Comparison of ENCODE assay signal across 1 cellular context in the genomic region with DNA sequence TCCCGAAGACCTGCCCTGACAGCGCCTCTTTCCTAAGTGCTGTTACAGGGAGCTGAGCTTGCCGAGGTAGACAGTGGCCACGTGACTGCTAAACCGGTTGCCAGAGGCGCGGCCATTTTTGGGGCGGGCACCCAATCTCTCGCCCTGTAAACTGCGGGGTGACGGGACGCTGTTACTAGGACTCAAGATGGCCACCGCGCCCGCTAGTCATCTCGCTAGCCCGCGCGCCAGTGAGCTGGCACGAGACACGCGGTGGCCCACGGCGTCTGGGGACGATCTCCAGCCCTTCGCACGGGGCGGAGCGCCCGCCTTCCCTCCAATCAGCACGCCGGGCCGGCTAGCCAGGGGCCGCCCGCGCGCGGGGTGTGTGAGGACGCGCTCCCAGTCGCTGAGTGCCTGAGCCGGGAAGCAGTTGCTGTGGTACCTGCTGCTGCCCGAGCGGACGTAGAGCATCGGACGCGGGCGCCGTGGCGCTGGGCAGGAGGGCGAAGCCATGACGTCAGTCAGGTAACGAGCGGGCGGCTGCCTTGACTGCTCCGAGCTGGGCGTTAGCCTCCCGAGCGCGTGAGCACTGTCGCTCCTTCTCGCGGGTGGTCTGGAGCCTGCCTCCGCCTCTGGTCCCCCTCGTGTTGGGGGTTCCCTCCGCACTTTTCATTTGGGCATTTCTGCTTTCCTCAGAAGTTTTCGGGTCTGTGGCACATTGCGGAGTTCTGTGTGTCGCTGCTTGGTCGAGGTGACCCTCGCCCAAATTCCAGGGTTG.
TF ChIP-seq lines count a peak whose summit lies in the region.

No MANE protein-coding gene starts in this region.

TF ChIP-seq in HepG2, 621 proteins besides CTCF, POLR2A, EP300 and RAD21 (continued from another document and continues in another):
- TF ChIP-seq, protein P1, sequence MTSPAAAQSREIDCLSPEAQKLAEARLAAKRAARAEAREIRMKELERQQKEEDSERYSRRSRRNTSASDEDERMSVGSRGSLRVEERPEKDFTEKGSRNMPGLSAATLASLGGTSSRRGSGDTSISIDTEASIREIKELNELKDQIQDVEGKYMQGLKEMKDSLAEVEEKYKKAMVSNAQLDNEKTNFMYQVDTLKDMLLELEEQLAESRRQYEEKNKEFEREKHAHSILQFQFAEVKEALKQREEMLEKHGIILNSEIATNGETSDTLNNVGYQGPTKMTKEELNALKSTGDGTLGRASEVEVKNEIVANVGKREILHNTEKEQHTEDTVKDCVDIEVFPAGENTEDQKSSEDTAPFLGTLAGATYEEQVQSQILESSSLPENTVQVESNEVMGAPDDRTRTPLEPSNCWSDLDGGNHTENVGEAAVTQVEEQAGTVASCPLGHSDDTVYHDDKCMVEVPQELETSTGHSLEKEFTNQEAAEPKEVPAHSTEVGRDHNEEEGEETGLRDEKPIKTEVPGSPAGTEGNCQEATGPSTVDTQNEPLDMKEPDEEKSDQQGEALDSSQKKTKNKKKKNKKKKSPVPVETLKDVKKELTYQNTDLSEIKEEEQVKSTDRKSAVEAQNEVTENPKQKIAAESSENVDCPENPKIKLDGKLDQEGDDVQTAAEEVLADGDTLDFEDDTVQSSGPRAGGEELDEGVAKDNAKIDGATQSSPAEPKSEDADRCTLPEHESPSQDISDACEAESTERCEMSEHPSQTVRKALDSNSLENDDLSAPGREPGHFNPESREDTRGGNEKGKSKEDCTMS (CRISPR knock-in tag; conservative IDR thresholded peaks at IDR 0.05) = no peak
- no peak; the same call in 1 of the 2 replicates for TF ChIP-seq TOE1 (CRISPR knock-in tag; IDR thresholded peaks at IDR 0.05)
- peak; percentile 95 for TF ChIP-seq ZNF776 (CRISPR knock-in tag; IDR thresholded peaks at IDR 0.05)
- TF ChIP-seq ATRX (CRISPR knock-in tag; IDR thresholded peaks at IDR 0.05; ENCODE audit: borderline replicate concordance) = no peak
- TF ChIP-seq EEA1 (CRISPR knock-in tag; IDR thresholded peaks at IDR 0.05; ENCODE audit: borderline replicate concordance) = peak; percentile 94
- TF ChIP-seq NKX3-1 (CRISPR knock-in tag; IDR thresholded peaks at IDR 0.05) = peak; percentile 94
- TF ChIP-seq ZNF235 (CRISPR knock-in tag; IDR thresholded peaks at IDR 0.05; ENCODE audit: borderline replicate concordance) = 0 out of 2 replicates have a peak, but pooled peaks have one; percentile 45
- TF ChIP-seq ATF7-NPFF (CRISPR knock-in tag; IDR thresholded peaks at IDR 0.05; ENCODE audit: low read depth) = peak; percentile 87
- TF ChIP-seq MAF1 (CRISPR knock-in tag; IDR thresholded peaks at IDR 0.05; ENCODE audit: borderline replicate concordance) = peak; percentile 92
- peak; percentile 74; the same call in 1 of the 2 replicates for TF ChIP-seq ZNF678 (CRISPR knock-in tag; IDR thresholded peaks at IDR 0.05)
- TF ChIP-seq GATAD2A (CRISPR knock-in tag; IDR thresholded peaks at IDR 0.05) = peak; percentile 71
- TF ChIP-seq ZNF570 (CRISPR knock-in tag; IDR thresholded peaks at IDR 0.05; ENCODE audit: borderline replicate concordance) = no peak
- TF ChIP-seq MBD4 (IDR thresholded peaks at IDR 0.05; ENCODE audit: borderline replicate concordance, low read length) = no peak
- TF ChIP-seq, protein P2, sequence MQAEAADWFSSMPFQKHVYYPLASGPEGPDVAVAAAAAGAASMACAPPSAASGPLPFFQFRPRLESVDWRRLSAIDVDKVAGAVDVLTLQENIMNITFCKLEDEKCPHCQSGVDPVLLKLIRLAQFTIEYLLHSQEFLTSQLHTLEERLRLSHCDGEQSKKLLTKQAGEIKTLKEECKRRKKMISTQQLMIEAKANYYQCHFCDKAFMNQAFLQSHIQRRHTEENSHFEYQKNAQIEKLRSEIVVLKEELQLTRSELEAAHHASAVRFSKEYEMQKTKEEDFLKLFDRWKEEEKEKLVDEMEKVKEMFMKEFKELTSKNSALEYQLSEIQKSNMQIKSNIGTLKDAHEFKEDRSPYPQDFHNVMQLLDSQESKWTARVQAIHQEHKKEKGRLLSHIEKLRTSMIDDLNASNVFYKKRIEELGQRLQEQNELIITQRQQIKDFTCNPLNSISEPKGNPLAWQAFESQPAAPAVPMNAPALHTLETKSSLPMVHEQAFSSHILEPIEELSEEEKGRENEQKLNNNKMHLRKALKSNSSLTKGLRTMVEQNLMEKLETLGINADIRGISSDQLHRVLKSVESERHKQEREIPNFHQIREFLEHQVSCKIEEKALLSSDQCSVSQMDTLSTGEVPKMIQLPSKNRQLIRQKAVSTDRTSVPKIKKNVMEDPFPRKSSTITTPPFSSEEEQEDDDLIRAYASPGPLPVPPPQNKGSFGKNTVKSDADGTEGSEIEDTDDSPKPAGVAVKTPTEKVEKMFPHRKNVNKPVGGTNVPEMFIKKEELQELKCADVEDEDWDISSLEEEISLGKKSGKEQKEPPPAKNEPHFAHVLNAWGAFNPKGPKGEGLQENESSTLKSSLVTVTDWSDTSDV (CRISPR knock-in tag; IDR thresholded peaks at IDR 0.05) = 0 out of 2 replicates have a peak, but pooled peaks have one; percentile 92
- peak; percentile 83 for TF ChIP-seq ZNF205 (CRISPR knock-in tag; IDR thresholded peaks at IDR 0.05)
- TF ChIP-seq HNF4A (CRISPR knock-in tag; IDR thresholded peaks at IDR 0.05) = peak; percentile 26; the same call in 1 of the 2 replicates
- peak; percentile 21; the same call in 1 of the 2 replicates for TF ChIP-seq HCFC1 (IDR thresholded peaks at IDR 0.05; ENCODE audit: low read depth, low read length)
- TF ChIP-seq, protein P3, sequence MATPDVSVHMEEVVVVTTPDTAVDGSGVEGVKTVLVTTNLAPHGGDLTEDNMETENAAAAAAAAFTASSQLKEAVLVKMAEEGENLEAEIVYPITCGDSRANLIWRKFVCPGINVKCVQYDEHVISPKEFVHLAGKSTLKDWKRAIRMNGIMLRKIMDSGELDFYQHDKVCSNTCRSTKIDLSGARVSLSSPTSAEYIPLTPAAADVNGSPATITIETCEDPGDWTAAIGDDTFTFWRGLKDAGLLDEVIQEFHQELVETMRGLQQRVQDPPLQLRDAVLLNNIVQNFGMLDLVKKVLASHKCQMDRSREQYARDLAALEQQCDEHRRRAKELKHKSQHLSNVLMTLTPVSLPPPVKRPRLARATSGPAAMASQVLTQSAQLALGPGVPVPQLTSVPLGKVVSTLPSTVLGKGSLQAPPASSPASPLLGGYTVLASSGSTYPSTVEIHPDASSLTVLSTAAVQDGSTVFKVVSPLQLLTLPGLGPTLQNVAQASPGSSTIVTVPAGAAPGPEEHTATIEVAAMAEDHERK (CRISPR knock-in tag; IDR thresholded peaks at IDR 0.05; ENCODE audit: low read depth) = no peak
- TF ChIP-seq, protein P4, sequence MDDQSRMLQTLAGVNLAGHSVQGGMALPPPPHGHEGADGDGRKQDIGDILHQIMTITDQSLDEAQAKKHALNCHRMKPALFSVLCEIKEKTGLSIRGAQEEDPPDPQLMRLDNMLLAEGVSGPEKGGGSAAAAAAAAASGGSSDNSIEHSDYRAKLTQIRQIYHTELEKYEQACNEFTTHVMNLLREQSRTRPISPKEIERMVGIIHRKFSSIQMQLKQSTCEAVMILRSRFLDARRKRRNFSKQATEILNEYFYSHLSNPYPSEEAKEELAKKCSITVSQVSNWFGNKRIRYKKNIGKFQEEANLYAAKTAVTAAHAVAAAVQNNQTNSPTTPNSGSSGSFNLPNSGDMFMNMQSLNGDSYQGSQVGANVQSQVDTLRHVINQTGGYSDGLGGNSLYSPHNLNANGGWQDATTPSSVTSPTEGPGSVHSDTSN (CRISPR knock-in tag; IDR thresholded peaks at IDR 0.05; ENCODE audit: borderline replicate concordance) = 0 out of 2 replicates have a peak, but pooled peaks have one; percentile 32
- no peak; the same call in 1 of the 2 replicates for TF ChIP-seq SMYD3 (CRISPR knock-in tag; IDR thresholded peaks at IDR 0.05)
- TF ChIP-seq HMG20A (CRISPR knock-in tag; IDR thresholded peaks at IDR 0.05; ENCODE audit: borderline replicate concordance) = peak; percentile 56; the same call in 1 of the 2 replicates
- peak; percentile 97 for TF ChIP-seq ZNF589 (CRISPR knock-in tag; conservative IDR thresholded peaks at IDR 0.05)
- peak; percentile 58; the same call in 1 of the 2 replicates for TF ChIP-seq ZKSCAN8 (CRISPR knock-in tag; IDR thresholded peaks at IDR 0.05; ENCODE audit: borderline replicate concordance)
- TF ChIP-seq ZNF781 (CRISPR knock-in tag; IDR thresholded peaks at IDR 0.05; ENCODE audit: borderline replicate concordance, not compliant biosample characterization) = peak; percentile 92
- TF ChIP-seq HNRNPL (IDR thresholded peaks at IDR 0.05; ENCODE audit: low read depth, low read length) = peak; percentile 69
- no peak for TF ChIP-seq LCORL (IDR thresholded peaks at IDR 0.05)
- TF ChIP-seq LCORL (CRISPR knock-in tag; IDR thresholded peaks at IDR 0.05) = peak; percentile 82
- TF ChIP-seq, protein P5, sequence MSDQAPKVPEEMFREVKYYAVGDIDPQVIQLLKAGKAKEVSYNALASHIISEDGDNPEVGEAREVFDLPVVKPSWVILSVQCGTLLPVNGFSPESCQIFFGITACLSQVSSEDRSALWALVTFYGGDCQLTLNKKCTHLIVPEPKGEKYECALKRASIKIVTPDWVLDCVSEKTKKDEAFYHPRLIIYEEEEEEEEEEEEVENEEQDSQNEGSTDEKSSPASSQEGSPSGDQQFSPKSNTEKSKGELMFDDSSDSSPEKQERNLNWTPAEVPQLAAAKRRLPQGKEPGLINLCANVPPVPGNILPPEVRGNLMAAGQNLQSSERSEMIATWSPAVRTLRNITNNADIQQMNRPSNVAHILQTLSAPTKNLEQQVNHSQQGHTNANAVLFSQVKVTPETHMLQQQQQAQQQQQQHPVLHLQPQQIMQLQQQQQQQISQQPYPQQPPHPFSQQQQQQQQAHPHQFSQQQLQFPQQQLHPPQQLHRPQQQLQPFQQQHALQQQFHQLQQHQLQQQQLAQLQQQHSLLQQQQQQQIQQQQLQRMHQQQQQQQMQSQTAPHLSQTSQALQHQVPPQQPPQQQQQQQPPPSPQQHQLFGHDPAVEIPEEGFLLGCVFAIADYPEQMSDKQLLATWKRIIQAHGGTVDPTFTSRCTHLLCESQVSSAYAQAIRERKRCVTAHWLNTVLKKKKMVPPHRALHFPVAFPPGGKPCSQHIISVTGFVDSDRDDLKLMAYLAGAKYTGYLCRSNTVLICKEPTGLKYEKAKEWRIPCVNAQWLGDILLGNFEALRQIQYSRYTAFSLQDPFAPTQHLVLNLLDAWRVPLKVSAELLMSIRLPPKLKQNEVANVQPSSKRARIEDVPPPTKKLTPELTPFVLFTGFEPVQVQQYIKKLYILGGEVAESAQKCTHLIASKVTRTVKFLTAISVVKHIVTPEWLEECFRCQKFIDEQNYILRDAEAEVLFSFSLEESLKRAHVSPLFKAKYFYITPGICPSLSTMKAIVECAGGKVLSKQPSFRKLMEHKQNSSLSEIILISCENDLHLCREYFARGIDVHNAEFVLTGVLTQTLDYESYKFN (CRISPR knock-in tag; conservative IDR thresholded peaks at IDR 0.05) = peak; percentile 41; the same call in 1 of the 2 replicates
- TF ChIP-seq, protein P6, sequence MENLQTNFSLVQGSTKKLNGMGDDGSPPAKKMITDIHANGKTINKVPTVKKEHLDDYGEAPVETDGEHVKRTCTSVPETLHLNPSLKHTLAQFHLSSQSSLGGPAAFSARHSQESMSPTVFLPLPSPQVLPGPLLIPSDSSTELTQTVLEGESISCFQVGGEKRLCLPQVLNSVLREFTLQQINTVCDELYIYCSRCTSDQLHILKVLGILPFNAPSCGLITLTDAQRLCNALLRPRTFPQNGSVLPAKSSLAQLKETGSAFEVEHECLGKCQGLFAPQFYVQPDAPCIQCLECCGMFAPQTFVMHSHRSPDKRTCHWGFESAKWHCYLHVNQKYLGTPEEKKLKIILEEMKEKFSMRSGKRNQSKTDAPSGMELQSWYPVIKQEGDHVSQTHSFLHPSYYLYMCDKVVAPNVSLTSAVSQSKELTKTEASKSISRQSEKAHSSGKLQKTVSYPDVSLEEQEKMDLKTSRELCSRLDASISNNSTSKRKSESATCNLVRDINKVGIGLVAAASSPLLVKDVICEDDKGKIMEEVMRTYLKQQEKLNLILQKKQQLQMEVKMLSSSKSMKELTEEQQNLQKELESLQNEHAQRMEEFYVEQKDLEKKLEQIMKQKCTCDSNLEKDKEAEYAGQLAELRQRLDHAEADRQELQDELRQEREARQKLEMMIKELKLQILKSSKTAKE (CRISPR knock-in tag; IDR thresholded peaks at IDR 0.05; ENCODE audit: borderline replicate concordance) = peak; percentile 75
- TF ChIP-seq, protein P7, sequence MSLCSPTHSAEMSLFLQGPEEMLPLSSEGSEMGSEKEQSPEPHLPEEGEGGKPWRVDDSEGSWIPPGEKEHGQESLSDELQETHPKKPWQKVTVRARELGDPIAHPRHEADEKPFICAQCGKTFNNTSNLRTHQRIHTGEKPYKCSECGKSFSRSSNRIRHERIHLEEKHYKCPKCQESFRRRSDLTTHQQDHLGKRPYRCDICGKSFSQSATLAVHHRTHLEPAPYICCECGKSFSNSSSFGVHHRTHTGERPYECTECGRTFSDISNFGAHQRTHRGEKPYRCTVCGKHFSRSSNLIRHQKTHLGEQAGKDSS (CRISPR knock-in tag; IDR thresholded peaks at IDR 0.05; ENCODE audit: borderline replicate concordance, low read depth) = peak; percentile 91
- TF ChIP-seq HIVEP1 (CRISPR knock-in tag; IDR thresholded peaks at IDR 0.05) = peak; percentile 70; the same call in 1 of the 2 replicates
- TF ChIP-seq, protein P8, sequence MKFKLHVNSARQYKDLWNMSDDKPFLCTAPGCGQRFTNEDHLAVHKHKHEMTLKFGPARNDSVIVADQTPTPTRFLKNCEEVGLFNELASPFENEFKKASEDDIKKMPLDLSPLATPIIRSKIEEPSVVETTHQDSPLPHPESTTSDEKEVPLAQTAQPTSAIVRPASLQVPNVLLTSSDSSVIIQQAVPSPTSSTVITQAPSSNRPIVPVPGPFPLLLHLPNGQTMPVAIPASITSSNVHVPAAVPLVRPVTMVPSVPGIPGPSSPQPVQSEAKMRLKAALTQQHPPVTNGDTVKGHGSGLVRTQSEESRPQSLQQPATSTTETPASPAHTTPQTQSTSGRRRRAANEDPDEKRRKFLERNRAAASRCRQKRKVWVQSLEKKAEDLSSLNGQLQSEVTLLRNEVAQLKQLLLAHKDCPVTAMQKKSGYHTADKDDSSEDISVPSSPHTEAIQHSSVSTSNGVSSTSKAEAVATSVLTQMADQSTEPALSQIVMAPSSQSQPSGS (CRISPR knock-in tag; IDR thresholded peaks at IDR 0.05) = peak; percentile 77
- TF ChIP-seq U2AF1 (optimal IDR thresholded peaks at IDR 0.05; ENCODE audit: low read depth, low read length) = peak; percentile 41
- no peak; the same call in 1 of the 2 replicates for TF ChIP-seq ZNF761 (CRISPR knock-in tag; conservative IDR thresholded peaks at IDR 0.05)
- TF ChIP-seq KAT7 (CRISPR knock-in tag; IDR thresholded peaks at IDR 0.05; ENCODE audit: borderline replicate concordance) = peak; percentile 73; the same call in 1 of the 2 replicates
- TF ChIP-seq, protein P9, sequence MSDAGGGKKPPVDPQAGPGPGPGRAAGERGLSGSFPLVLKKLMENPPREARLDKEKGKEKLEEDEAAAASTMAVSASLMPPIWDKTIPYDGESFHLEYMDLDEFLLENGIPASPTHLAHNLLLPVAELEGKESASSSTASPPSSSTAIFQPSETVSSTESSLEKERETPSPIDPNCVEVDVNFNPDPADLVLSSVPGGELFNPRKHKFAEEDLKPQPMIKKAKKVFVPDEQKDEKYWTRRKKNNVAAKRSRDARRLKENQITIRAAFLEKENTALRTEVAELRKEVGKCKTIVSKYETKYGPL (CRISPR knock-in tag; IDR thresholded peaks at IDR 0.05) = peak; percentile 63
- TF ChIP-seq AHR (CRISPR knock-in tag; IDR thresholded peaks at IDR 0.05) = peak; percentile 92
- TF ChIP-seq, protein P10, sequence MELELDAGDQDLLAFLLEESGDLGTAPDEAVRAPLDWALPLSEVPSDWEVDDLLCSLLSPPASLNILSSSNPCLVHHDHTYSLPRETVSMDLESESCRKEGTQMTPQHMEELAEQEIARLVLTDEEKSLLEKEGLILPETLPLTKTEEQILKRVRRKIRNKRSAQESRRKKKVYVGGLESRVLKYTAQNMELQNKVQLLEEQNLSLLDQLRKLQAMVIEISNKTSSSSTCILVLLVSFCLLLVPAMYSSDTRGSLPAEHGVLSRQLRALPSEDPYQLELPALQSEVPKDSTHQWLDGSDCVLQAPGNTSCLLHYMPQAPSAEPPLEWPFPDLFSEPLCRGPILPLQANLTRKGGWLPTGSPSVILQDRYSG (CRISPR knock-in tag; IDR thresholded peaks at IDR 0.05) = 0 out of 2 replicates have a peak, but pooled peaks have one; percentile 21
